17 cellular contexts compared by ENCODE assay signal in genomic region chr17:17434477-17434876, GRCh38.
"Had no signal": no experiment of that assay in that cellular context is flagged by ENCODE, and none has a peak within 500 bp of the region (broad histone marks: within the 10 kb centered on the region; RNA-seq: fewer than 3 reads in every experiment).

No MANE protein-coding gene starts in this region.

- H3K27me3 ChIP-seq: breast epithelium, left lung had no signal

- H3K4me3 ChIP-seq: breast epithelium, left lung, lung, neural progenitor cell, prostate gland, tibial artery had no signal

- ATAC-seq: naive thymus-derived CD8-positive, alpha-beta T cell; WTC11 had no signal

- DNase-seq: activated naive CD4-positive, alpha-beta T cell; activated naive CD8-positive, alpha-beta T cell treated with anti-CD3 and anti-CD28 coated beads for 36 hours; activated T-cell treated with anti-CD3 and anti-CD28 coated beads, Interleukin-2, amount 50 U/mL, for 1 hour; glutamatergic neuron; hippocampal formation; left lung; naive thymus-derived CD8-positive, alpha-beta T cell; stimulated activated CD4-positive, alpha-beta T cell treated with anti-CD3 and anti-CD28 coated beads, Interleukin-12 subunit alpha, Interleukin-12 subunit beta, amount 100 ng/mL, for 4 hours; T-helper 1 cell; tibial artery had no signal

- H2AFZ ChIP-seq: neural progenitor cell had no signal

- H3K4me2 ChIP-seq: neural progenitor cell had no signal

- FAIRE-seq: colon had no signal

- H3K9me3 ChIP-seq: breast epithelium, left lung, prostate gland, tibial artery had no signal

- H3K27ac ChIP-seq: breast epithelium, foreskin keratinocyte, left lung, neural progenitor cell, prostate gland, tibial artery had no signal

- H3K9ac ChIP-seq: neural progenitor cell had no signal

- H3K36me3 ChIP-seq: breast epithelium, left lung, neural progenitor cell, prostate gland, tibial artery had no signal

- H3K4me1 ChIP-seq: breast epithelium, foreskin keratinocyte, neural progenitor cell, prostate gland, tibial artery had no signal
